In genomic region chr4:100208964-100209363, GRCh38 we compare ENCODE assay signal across 1 cellular context.
A peak's percentile ranks its signal among the peaks of the same experiment; 100 is the strongest.
TF ChIP-seq lines count a peak whose summit lies in the region.

No MANE protein-coding gene starts in this region.

TF ChIP-seq in GM12878, 131 proteins besides CTCF, POLR2A, EP300 and RAD21 (continued from another document):
- TF ChIP-seq, protein P1, sequence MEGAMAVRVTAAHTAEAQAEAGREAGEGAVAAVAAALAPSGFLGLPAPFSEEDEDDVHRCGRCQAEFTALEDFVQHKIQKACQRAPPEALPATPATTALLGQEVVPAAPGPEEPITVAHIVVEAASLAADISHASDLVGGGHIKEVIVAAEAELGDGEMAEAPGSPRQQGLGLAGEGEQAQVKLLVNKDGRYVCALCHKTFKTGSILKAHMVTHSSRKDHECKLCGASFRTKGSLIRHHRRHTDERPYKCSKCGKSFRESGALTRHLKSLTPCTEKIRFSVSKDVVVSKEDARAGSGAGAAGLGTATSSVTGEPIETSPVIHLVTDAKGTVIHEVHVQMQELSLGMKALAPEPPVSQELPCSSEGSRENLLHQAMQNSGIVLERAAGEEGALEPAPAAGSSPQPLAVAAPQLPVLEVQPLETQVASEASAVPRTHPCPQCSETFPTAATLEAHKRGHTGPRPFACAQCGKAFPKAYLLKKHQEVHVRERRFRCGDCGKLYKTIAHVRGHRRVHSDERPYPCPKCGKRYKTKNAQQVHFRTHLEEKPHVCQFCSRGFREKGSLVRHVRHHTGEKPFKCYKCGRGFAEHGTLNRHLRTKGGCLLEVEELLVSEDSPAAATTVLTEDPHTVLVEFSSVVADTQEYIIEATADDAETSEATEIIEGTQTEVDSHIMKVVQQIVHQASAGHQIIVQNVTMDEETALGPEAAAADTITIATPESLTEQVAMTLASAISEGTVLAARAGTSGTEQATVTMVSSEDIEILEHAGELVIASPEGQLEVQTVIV (IDR thresholded peaks at IDR 0.05; ENCODE audit: borderline replicate concordance, partially characterized antibody) = no peak
- TF ChIP-seq TARDBP (IDR thresholded peaks at IDR 0.05; ENCODE audit: borderline replicate concordance) = no peak
- TF ChIP-seq GABPA (IDR thresholded peaks at IDR 0.05; ENCODE audit: low read depth) = no peak
- TF ChIP-seq NFYA (IDR thresholded peaks at IDR 0.05; ENCODE audit: borderline replicate concordance, low read depth, low read length) = no peak
- no peak for TF ChIP-seq HDAC2 (IDR thresholded peaks at IDR 0.05)
- TF ChIP-seq ZBTB33 (IDR thresholded peaks at IDR 0.05) = no peak
- no peak for TF ChIP-seq NR2C1 (IDR thresholded peaks at IDR 0.05)
- TF ChIP-seq ZNF622 (IDR thresholded peaks at IDR 0.05) = no peak
- no peak for TF ChIP-seq ZNF687 (IDR thresholded peaks at IDR 0.05)
- no peak for TF ChIP-seq MYC (IDR thresholded peaks at IDR 0.05; ENCODE audit: insufficient read depth, insufficient read length, insufficient replicate concordance, low read length, severe bottlenecking)
- no peak for TF ChIP-seq JUND (IDR thresholded peaks at IDR 0.05; ENCODE audit: low read depth, low read length)
- TF ChIP-seq PAX5 (IDR thresholded peaks at IDR 0.05; ENCODE audit: borderline replicate concordance, low read depth, low read length) = no peak
- TF ChIP-seq PML (IDR thresholded peaks at IDR 0.05; ENCODE audit: low read length) = no peak
- TF ChIP-seq ZSCAN29 (IDR thresholded peaks at IDR 0.05) = no peak
- TF ChIP-seq CBFB (IDR thresholded peaks at IDR 0.05; ENCODE audit: low read depth) = peak; percentile 47; the same call in 1 of the 2 replicates
- no peak for TF ChIP-seq MTA3 (IDR thresholded peaks at IDR 0.05; ENCODE audit: borderline replicate concordance, low read length)
- no peak for TF ChIP-seq NRF1 (conservative IDR thresholded peaks at IDR 0.05; ENCODE audit: low read depth, low read length)
- TF ChIP-seq MLLT1 (IDR thresholded peaks at IDR 0.05) = peak; percentile 72
- peak in 1 of 2 experiments; percentile 40; a peak in 1 of 4 replicates for TF ChIP-seq IKZF2 (IDR thresholded peaks at IDR 0.05)
- no peak for TF ChIP-seq BMI1 (IDR thresholded peaks at IDR 0.05; ENCODE audit: borderline replicate concordance)
- TF ChIP-seq RBBP5 (conservative IDR thresholded peaks at IDR 0.05) = no peak
- no peak for TF ChIP-seq YBX1 (IDR thresholded peaks at IDR 0.05)
- TF ChIP-seq KAT2A (conservative IDR thresholded peaks at IDR 0.05; ENCODE audit: control insufficient read depth, low read depth, low read length) = no peak
- TF ChIP-seq NFIC (IDR thresholded peaks at IDR 0.05; ENCODE audit: low read depth, low read length) = no peak
- TF ChIP-seq SMAD5 (IDR thresholded peaks at IDR 0.05; ENCODE audit: low read depth) = no peak
- no peak for TF ChIP-seq SP1 (IDR thresholded peaks at IDR 0.05; ENCODE audit: low read depth, low read length)
- peak; percentile 41 for TF ChIP-seq NR2F1 (conservative IDR thresholded peaks at IDR 0.05)
- no peak for TF ChIP-seq MXI1 (IDR thresholded peaks at IDR 0.05; ENCODE audit: low read depth, low read length)
- TF ChIP-seq MEF2B (IDR thresholded peaks at IDR 0.05; ENCODE audit: partially characterized antibody, poor library complexity, severe bottlenecking) = no peak
- no peak for TF ChIP-seq CEBPZ (IDR thresholded peaks at IDR 0.05; ENCODE audit: low read depth, low read length)
- TF ChIP-seq ATF3 (IDR thresholded peaks at IDR 0.05; ENCODE audit: borderline replicate concordance, extremely low read depth, low read depth, low read length) = no peak
- TF ChIP-seq EZH2 (IDR thresholded peaks at IDR 0.05; ENCODE audit: borderline replicate concordance, control insufficient read depth, low read depth, low read length) = no peak
- TF ChIP-seq PRDM15 (CRISPR knock-in tag; IDR thresholded peaks at IDR 0.05) = no peak
- TF ChIP-seq RUNX3 (IDR thresholded peaks at IDR 0.05; ENCODE audit: low read length) = peak; percentile 85
- no peak for TF ChIP-seq CHD4 (IDR thresholded peaks at IDR 0.05)
- TF ChIP-seq TBL1XR1 (IDR thresholded peaks at IDR 0.05; ENCODE audit: low read depth, low read length) = no peak
- no peak for TF ChIP-seq LARP7 (IDR thresholded peaks at IDR 0.05)
- no peak for TF ChIP-seq TCF12 (IDR thresholded peaks at IDR 0.05; ENCODE audit: low read depth, low read length)
